In the genomic region with DNA sequence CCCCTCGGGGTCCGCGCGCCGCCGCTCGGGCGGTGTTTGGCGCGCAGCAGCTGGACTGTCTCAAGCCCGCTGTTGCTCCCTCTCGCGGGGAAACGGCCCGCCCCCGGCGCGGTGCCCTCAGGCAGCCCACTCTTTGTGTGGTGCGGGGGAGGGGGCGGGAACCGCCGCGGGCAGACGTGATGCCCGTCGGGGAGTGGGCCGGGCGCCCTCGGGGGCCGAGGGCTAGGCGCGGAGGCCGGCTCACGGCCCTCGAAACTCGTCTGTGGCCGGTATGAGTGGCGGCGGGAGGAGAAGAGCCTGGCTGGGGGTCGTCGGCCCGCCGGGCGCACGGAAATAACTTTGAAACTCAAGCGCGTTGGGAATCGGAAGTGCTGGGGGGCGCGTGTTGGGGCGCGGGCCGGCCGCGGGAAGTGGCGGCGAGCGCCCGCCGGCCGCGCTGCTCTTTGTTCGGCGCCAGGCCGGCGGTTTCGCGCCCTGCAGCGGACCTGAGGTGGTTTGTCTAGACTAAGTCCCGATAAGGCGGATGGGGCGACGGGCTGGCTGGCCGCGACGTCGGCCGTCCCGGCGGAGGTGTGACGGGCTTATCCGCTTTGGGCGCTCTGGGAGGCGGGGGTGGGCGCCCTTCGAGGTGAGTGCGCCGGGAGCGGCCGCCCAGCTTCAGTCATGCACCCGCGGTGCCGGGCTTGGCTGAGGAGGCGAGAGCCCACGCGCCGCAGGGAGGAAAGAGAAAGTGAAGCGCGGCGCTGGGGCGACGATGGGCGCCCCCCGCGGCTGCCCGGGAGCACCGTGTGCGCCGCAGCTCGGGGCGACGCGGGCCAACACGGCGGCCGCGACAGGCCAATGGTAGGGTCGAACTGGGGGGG, we compare ENCODE assay signal across 8 cellular contexts. TPM values are rescaled to one million over a fixed set of nuclear protein-coding genes. Genes with fewer than 3 reads are reported as not detected.
DNase-seq lines count a peak whose midpoint lies in the region; ATAC-seq and TF ChIP-seq lines count a peak whose summit lies in the region.

No MANE protein-coding gene starts in this region.

- no peak for TF ChIP-seq CTCF in WI38 (IDR thresholded peaks at IDR 0.05; ENCODE audit: low read depth, low read length)

- peak overlapping the region; percentile 95 for H3K4me3 ChIP-seq in WI38 (ENCODE audit: low read depth, low read length)

- ATAC-seq in HG02840 (IDR thresholded peaks at IDR 0.05; ENCODE audit: low FRiP score, unreplicated experiment) = no peak

- DNase-seq in NCI-H748 (lab: John Stamatoyannopoulos, UW; ENCODE audit: unreplicated experiment) (peak; percentile 59), NCI-H748 treated with DMSO at 0.1 percent for 48 hours (lab: John Stamatoyannopoulos, UW) (no peak), cerebellum (ENCODE audit: low spot score) (peak; percentile 26), lung microvascular endothelial cell (ENCODE audit: low read depth in 2 of 2) (peak; percentile 53 to 60), SIG-M5 treated with dmso at 0.1 percent for 504 hours (lab: John Stamatoyannopoulos, UW; ENCODE audit: unreplicated experiment) (no peak)
- peak; percentile 37 to 65 for DNase-seq in stimulated activated CD8-positive, alpha-beta memory T cell treated with anti-CD3 and anti-CD28 coated beads, Interleukin-7, amount 100 ng/mL, for 4 hours (ENCODE audit: low read depth in 2 of 2)

RNA-seq across cellular contexts. Expression of a gene that starts 0.7 kb away (rescaled TPM):
- total RNA-seq in cerebellum (478 TPM), lung microvascular endothelial cell (822 and 928 TPM in 2 replicates)

Comparison
In these comparisons a context has a peak if more than half of its experiments do, and no peak if none do; other contexts are left out.
1. DNase-seq: peak in NCI-H748 (single experiment), cerebellum (single experiment), lung microvascular endothelial cell (2 of 2) and stimulated activated CD8-positive, alpha-beta memory T cell treated with anti-CD3 and anti-CD28 coated beads, Interleukin-7, amount 100 ng/mL, for 4 hours (2 of 2); none in NCI-H748 treated with DMSO at 0.1 percent for 48 hours (single experiment) and SIG-M5 treated with dmso at 0.1 percent for 504 hours (single experiment).